Comparison of ENCODE assay signal across 26 cellular contexts in genomic region chr19:16894080-16894479, GRCh38. TPM values are rescaled to one million over a fixed set of nuclear protein-coding genes. Genes with fewer than 3 reads are reported as not detected.
DNase-seq lines count a peak whose midpoint lies in the region; TF ChIP-seq lines count a peak whose summit lies in the region.
"Had no signal": no experiment of that assay in that cellular context is flagged by ENCODE, and none has a peak within 500 bp of the region (broad histone marks: within the 10 kb centered on the region; RNA-seq: fewer than 3 reads in every experiment).

No MANE protein-coding gene starts in this region.

- H3K9me3 ChIP-seq in NT2/D1 (ENCODE audit: insufficient read depth, low read length) (no peaks in the 10 kb centered on the region), spleen (no peaks in the 10 kb centered on the region), A673 (ENCODE audit: low read depth, low read length, poor library complexity, severe bottlenecking) (no peaks in the 10 kb centered on the region)
- H3K9me3 ChIP-seq: tibial artery had no signal

- TF ChIP-seq CTCF in spleen (IDR thresholded peaks at IDR 0.05 in 8 of 11, conservative IDR thresholded peaks at IDR 0.05 in 3 of 11) = no peak
- TF ChIP-seq CTCF in A673 (conservative IDR thresholded peaks at IDR 0.05; ENCODE audit: low read depth, low read length) = no peak

- no peak overlapping the region for H3K4me3 ChIP-seq in NT2/D1 (ENCODE audit: insufficient read length, low read depth)
- H3K4me3 ChIP-seq in spleen = peak overlapping the region in 1 of 8 donors; percentile 17
- no peak overlapping the region for H3K4me3 ChIP-seq in A673 (ENCODE audit: low read depth, low read length, poor library complexity, severe bottlenecking)
- H3K4me3 ChIP-seq: GM23248, tibial artery had no signal

- DNase-seq in DMS 273 (lab: John Stamatoyannopoulos, UW; ENCODE audit: unreplicated experiment) = peak; percentile 35
- no peak for DNase-seq in DMS 273 treated with DMSO at 0.1 percent for 48 hours (lab: John Stamatoyannopoulos, UW)
- no peak for DNase-seq in NT2/D1 (ENCODE audit: low read depth, low spot score)
- DNase-seq in spleen = no peak
- DNase-seq in iPS-NIHi7 (ENCODE audit: extremely low spot score) = no peak
- DNase-seq in A673 (ENCODE audit: low spot score) = no peak
- DNase-seq in effector CD8-positive, alpha-beta T cell (lab: John Stamatoyannopoulos, UW) = no peak
- DNase-seq: activated CD4-positive, alpha-beta T cell treated with anti-CD3 and anti-CD28 coated beads, Interleukin-2, amount 10 ng/mL, durations not matched to agents 7 days and 5 days; activated CD8-positive, alpha-beta memory T cell treated with anti-CD3 and anti-CD28 coated beads, Interleukin-2, amount 50 U/mL, for 4 hours; activated effector memory CD4-positive, alpha-beta T cell treated with Interleukin-2 at 50 U/mL for 16 hours; AML-193; cerebellar nuclear complex; DMS79 treated with DMSO at 0.1 percent for 48 hours; effector memory CD4-positive, alpha-beta T cell; foreskin melanocyte; GM23248; HFFc6; hypothalamus; NCI-H510A treated with DMSO at 0.1 percent for 48 hours; stimulated activated CD4-positive, alpha-beta T cell treated with anti-CD3 and anti-CD28 coated beads, Interleukin-4, amount 100 ng/mL, for 4 hours had no signal

- H3K36me3 ChIP-seq in NT2/D1 (ENCODE audit: insufficient read depth, insufficient read length, low read length) (no peaks in the 10 kb centered on the region), spleen (no peaks in the 10 kb centered on the region), A673 (ENCODE audit: insufficient read depth, low read length, poor library complexity, severe bottlenecking) (no peaks in the 10 kb centered on the region)
- H3K36me3 ChIP-seq: tibial artery had no signal

- H3K9ac ChIP-seq in NT2/D1 (ENCODE audit: insufficient read length, low read depth) = peak overlapping the region; percentile 8
- H3K9ac ChIP-seq: GM23248 had no signal

- peak overlapping the region in 7 of 8 donors; percentile 30 to 73 (median 59) for H3K27ac ChIP-seq in spleen
- H3K27ac ChIP-seq in A673 (ENCODE audit: low read depth, low read length, poor library complexity, severe bottlenecking) = no peak overlapping the region
- H3K27ac ChIP-seq: 22Rv1, GM23248, tibial artery had no signal

- H3K27me3 Mint-ChIP-seq in dendritic cell treated with granulocyte-macrophage colony-stimulating factor and Interleukin-4, amounts not matched to agents 40 ng/mL and 50 ng/mL, for 4 days = peaks cover 73% of the 10 kb centered on the region

- H3K27ac Mint-ChIP-seq in dendritic cell treated with granulocyte-macrophage colony-stimulating factor and Interleukin-4, amounts not matched to agents 40 ng/mL and 50 ng/mL, for 4 days = peak overlapping the region; percentile 50
- H3K27ac Mint-ChIP-seq: HFFc6; stimulated activated naive CD8-positive, alpha-beta T cell treated with anti-CD3 and anti-CD28 coated beads, Interleukin-15, Interleukin-2, amounts not matched to agents 100 ng/mL and 50 ng/mL, for 24 hours had no signal

- no peak for TF ChIP-seq POLR2A in spleen (IDR thresholded peaks at IDR 0.05)

- peaks cover 49% of the 10 kb centered on the region for H3K4me1 Mint-ChIP-seq in dendritic cell treated with granulocyte-macrophage colony-stimulating factor and Interleukin-4, amounts not matched to agents 40 ng/mL and 50 ng/mL, for 4 days (ENCODE audit: low read depth)

- CTCF ChIA-PET in A673 (lab: Charles Lee) = no interaction called here

- no TSS peak for BruUV-seq in A673 (replicated peaks; lab: Mats Ljungman, UMichigan)

- H3K4me3 Mint-ChIP-seq in dendritic cell treated with granulocyte-macrophage colony-stimulating factor and Interleukin-4, amounts not matched to agents 40 ng/mL and 50 ng/mL, for 4 days = no peak overlapping the region
- H3K4me3 Mint-ChIP-seq: activated CD4-positive, alpha-beta T cell treated with anti-CD3 and anti-CD28 coated beads, Interleukin-2, amount 10 ng/mL, durations not matched to agents 7 days and 5 days; activated naive CD8-positive, alpha-beta T cell treated with anti-CD3 and anti-CD28 coated beads, Interleukin-2, amount 10 ng/mL, durations not matched to agents 7 days and 5 days; HFFc6; stimulated activated naive CD8-positive, alpha-beta T cell treated with anti-CD3 and anti-CD28 coated beads, Interleukin-15, Interleukin-2, amounts not matched to agents 100 ng/mL and 50 ng/mL, for 24 hours had no signal

- H3K36me3 Mint-ChIP-seq in dendritic cell treated with granulocyte-macrophage colony-stimulating factor and Interleukin-4, amounts not matched to agents 40 ng/mL and 50 ng/mL, for 4 days (ENCODE audit: low read depth) = no peaks in the 10 kb centered on the region
- H3K36me3 Mint-ChIP-seq: activated naive CD8-positive, alpha-beta T cell treated with anti-CD3 and anti-CD28 coated beads, Interleukin-2, amount 10 ng/mL, durations not matched to agents 7 days and 5 days had no signal

- H3K4me1 ChIP-seq in NT2/D1 (ENCODE audit: insufficient read depth, insufficient read length) (peaks cover 11% of the 10 kb centered on the region), spleen (peaks cover 4 to 80% (median 60%) of the 10 kb centered on the region in 6 donors), A673 (ENCODE audit: insufficient read depth, low read length, poor library complexity, severe bottlenecking) (peaks cover 11% of the 10 kb centered on the region)

- H3K27me3 ChIP-seq in NT2/D1 (ENCODE audit: insufficient read depth, insufficient read length) (peaks cover 20% of the 10 kb centered on the region), spleen (replicated peaks in 1 of 7) (peaks cover 0 to 67% (median 5%) of the 10 kb centered on the region in 7 donors), A673 (replicated peaks; ENCODE audit: insufficient read depth, low read depth, low read length, poor library complexity) (no peaks in the 10 kb centered on the region)

- POLR2A ChIA-PET in A673 (lab: Charles Lee; ENCODE audit: low non-redundant PET) = interaction anchor here (0.8 kb wide), 1 partner anchor 1946 kb away, joined by 3 read pairs; no protein-coding TSS in a partner anchor

- 42 to 63% (median 56%) methylated on average over 5 to 7 of the region's 7 CpGs for WGBS in spleen, 5 donors

- intact Hi-C loops in dendritic cell treated with granulocyte-macrophage colony-stimulating factor and Interleukin-4, amounts not matched to agents 40 ng/mL and 50 ng/mL, for 4 days (cut with micrococcal nuclease) = no loop called here
- intact Hi-C loops in spleen (cut with DNase I; ENCODE audit: low total_unique reads) (loop anchor here (10.0 kb wide), 1 partner anchor 59 kb away; no protein-coding TSS in a partner anchor), A673 (cut with micrococcal nuclease; ENCODE audit: unreplicated experiment) (no loop called here)

- H3K9me3 Mint-ChIP-seq in dendritic cell treated with granulocyte-macrophage colony-stimulating factor and Interleukin-4, amounts not matched to agents 40 ng/mL and 50 ng/mL, for 4 days = no peaks in the 10 kb centered on the region
- H3K9me3 Mint-ChIP-seq: activated CD4-positive, alpha-beta T cell treated with anti-CD3 and anti-CD28 coated beads, Interleukin-2, amount 10 ng/mL, durations not matched to agents 7 days and 5 days; activated naive CD8-positive, alpha-beta T cell treated with anti-CD3 and anti-CD28 coated beads, Interleukin-2, amount 10 ng/mL, durations not matched to agents 7 days and 5 days; HFFc6; stimulated activated naive CD8-positive, alpha-beta T cell treated with anti-CD3 and anti-CD28 coated beads, Interleukin-15, Interleukin-2, amounts not matched to agents 100 ng/mL and 50 ng/mL, for 24 hours had no signal

RNA-seq across cellular contexts. Expression of gene F2RL3, which starts 5.3 kb away (rescaled TPM):
- total RNA-seq in spleen = 1 to 10 TPM; 1.2 to 5.4 (median 2.3) TPM
- 1 to 10 TPM in 1 of 3 donors, under 1 TPM in 2; 0.48 to 1.3 (median 0.76) TPM for polyA plus RNA-seq in spleen
- total RNA-seq in A673 (2021) = not detected in 2 replicates
- total RNA-seq: GM23248, HFFc6, renal cortical epithelial cell had no signal
- polyA plus RNA-seq: GM23248 had no signal
